In genomic region chr3:159882367-159882766, GRCh38 we compare ENCODE assay signal across 19 cellular contexts. TPM values are rescaled to one million over a fixed set of nuclear protein-coding genes. Genes with fewer than 3 reads are reported as not detected.
A peak's percentile ranks its signal among the peaks of the same experiment; 100 is the strongest.
DNase-seq lines count a peak whose midpoint lies in the region; ATAC-seq and TF ChIP-seq lines count a peak whose summit lies in the region.
"Had no signal": no experiment of that assay in that cellular context is flagged by ENCODE, and none has a peak within 500 bp of the region (broad histone marks: within the 10 kb centered on the region; RNA-seq: fewer than 3 reads in every experiment).

No MANE protein-coding gene starts in this region.

- no peak overlapping the region for H3K4me3 Mint-ChIP-seq in activated naive CD4-positive, alpha-beta T cell treated with anti-CD3 and anti-CD28 coated beads for 36 hours
- H3K4me3 Mint-ChIP-seq: activated CD4-positive, alpha-beta T cell treated with anti-CD3 and anti-CD28 coated beads for 36 hours; activated naive CD8-positive, alpha-beta T cell treated with anti-CD3 and anti-CD28 coated beads, Interleukin-2, amount 50 U/mL, for 24 hours; activated T-cell treated with anti-CD3 and anti-CD28 coated beads, Interleukin-2, amount 50 U/mL, for 24 hours; CD4-positive, alpha-beta memory T cell; T-helper 2 cell treated with Interferon-gamma antibody and Interleukin-4, amounts not matched to agents 5 μg/mL and 100 μg/mL, for 36 hours had no signal

- no peaks in the 10 kb centered on the region for H4K20me1 ChIP-seq in hepatocyte (ENCODE audit: insufficient read depth, poor library complexity, severe bottlenecking)

- H3K36me3 Mint-ChIP-seq in activated naive CD4-positive, alpha-beta T cell treated with anti-CD3 and anti-CD28 coated beads for 36 hours (ENCODE audit: low read depth), result no peaks in the 10 kb centered on the region
- H3K36me3 Mint-ChIP-seq: CD4-positive, alpha-beta memory T cell had no signal

- intact Hi-C loops in activated naive CD4-positive, alpha-beta T cell treated with anti-CD3 and anti-CD28 coated beads for 36 hours (cut with micrococcal nuclease), result loop anchor here (10.0 kb wide), 1 partner anchor 282 kb away; no protein-coding TSS in a partner anchor

- no peak overlapping the region for H2AFZ ChIP-seq in hepatocyte

- no peaks in the 10 kb centered on the region for H3K27me3 ChIP-seq in BE2C
- no peaks in the 10 kb centered on the region for H3K27me3 ChIP-seq in hepatocyte
- H3K27me3 ChIP-seq: Peyer's patch, vagina had no signal

- H3K4me3 ChIP-seq in BE2C (ENCODE audit: low read depth, low read length) (peak overlapping the region; percentile 5), hepatocyte (no peak overlapping the region)
- H3K4me3 ChIP-seq: A549, Peyer's patch, vagina had no signal

- no peaks in the 10 kb centered on the region for H3K4me1 Mint-ChIP-seq in activated naive CD4-positive, alpha-beta T cell treated with anti-CD3 and anti-CD28 coated beads for 36 hours (ENCODE audit: low read depth)
- H3K4me1 Mint-ChIP-seq: activated CD4-positive, alpha-beta T cell treated with anti-CD3 and anti-CD28 coated beads for 36 hours; activated naive CD8-positive, alpha-beta T cell treated with anti-CD3 and anti-CD28 coated beads, Interleukin-2, amount 50 U/mL, for 24 hours; CD4-positive, alpha-beta memory T cell had no signal

- H3K27me3 Mint-ChIP-seq in activated naive CD4-positive, alpha-beta T cell treated with anti-CD3 and anti-CD28 coated beads for 36 hours (ENCODE audit: low read depth), result peaks cover 2% of the 10 kb centered on the region
- H3K27me3 Mint-ChIP-seq: activated naive CD8-positive, alpha-beta T cell treated with anti-CD3 and anti-CD28 coated beads, Interleukin-2, amount 50 U/mL, for 24 hours had no signal

- H3K27ac ChIP-seq in caudate nucleus (ENCODE audit: low read depth, low read length) (peak overlapping the region; percentile 84), hepatocyte (peak overlapping the region; percentile 3)
- H3K27ac ChIP-seq: vagina had no signal

- H3K4me1 ChIP-seq in BE2C (peaks cover 76% of the 10 kb centered on the region), hepatocyte (ENCODE audit: insufficient read depth) (peaks cover 5% of the 10 kb centered on the region)
- H3K4me1 ChIP-seq: Peyer's patch had no signal

- no peak for ATAC-seq in HG03457 (IDR thresholded peaks at IDR 0.05; ENCODE audit: unreplicated experiment)
- ATAC-seq: activated CD4-positive, alpha-beta T cell treated with anti-CD3 and anti-CD28 coated beads for 36 hours; activated naive CD8-positive, alpha-beta T cell treated with anti-CD3 and anti-CD28 coated beads, Interleukin-2, amount 50 U/mL, for 24 hours had no signal

- no peak overlapping the region for H3K27ac Mint-ChIP-seq in activated naive CD4-positive, alpha-beta T cell treated with anti-CD3 and anti-CD28 coated beads for 36 hours
- H3K27ac Mint-ChIP-seq: activated CD4-positive, alpha-beta T cell treated with anti-CD3 and anti-CD28 coated beads for 36 hours; activated naive CD8-positive, alpha-beta T cell treated with anti-CD3 and anti-CD28 coated beads, Interleukin-2, amount 50 U/mL, for 24 hours; activated T-cell treated with anti-CD3 and anti-CD28 coated beads, Interleukin-2, amount 50 U/mL, for 24 hours; CD4-positive, alpha-beta memory T cell; T-helper 2 cell treated with Interferon-gamma antibody and Interleukin-4, amounts not matched to agents 5 μg/mL and 100 μg/mL, for 36 hours had no signal

- WGBS in hepatocyte (ENCODE audit: low lambda C conversion rate, missing lambda C conversion rate), result 95% methylated on average over 3 of the region's 3 CpGs

- no peaks in the 10 kb centered on the region for H3K79me2 ChIP-seq in hepatocyte

- H3K9me3 ChIP-seq in BE2C (no peaks in the 10 kb centered on the region), hepatocyte (ENCODE audit: low read depth) (no peaks in the 10 kb centered on the region)
- H3K9me3 ChIP-seq: A549, Peyer's patch, vagina had no signal

- DNase-seq in BE2C (no peak), caudate nucleus (lab: John Stamatoyannopoulos, UW) (peak in 6 of 61 donors; percentile 25 to 45 (median 30)), hepatocyte (ENCODE audit: low spot score) (no peak), putamen (ENCODE audit: low spot score) (peak; percentile 70), NCI-H2171 treated with DMSO at 0.1 percent for 48 hours (lab: John Stamatoyannopoulos, UW) (no peak), NOMO-1 treated with dmso at 0.1 percent for 144 hours (lab: John Stamatoyannopoulos, UW; ENCODE audit: unreplicated experiment) (no peak)
- DNase-seq in activated naive CD4-positive, alpha-beta T cell treated with anti-CD3 and anti-CD28 coated beads for 36 hours, result no peak
- DNase-seq: activated CD4-positive, alpha-beta T cell treated with anti-CD3 and anti-CD28 coated beads for 36 hours; activated naive CD8-positive, alpha-beta T cell treated with anti-CD3 and anti-CD28 coated beads, Interleukin-2, amount 50 U/mL, for 24 hours; activated T-cell treated with anti-CD3 and anti-CD28 coated beads, Interleukin-2, amount 50 U/mL, for 24 hours; CD4-positive, alpha-beta memory T cell; NCI-H1930; Peyer's patch; stimulated activated CD4-positive, alpha-beta T cell treated with anti-CD3 and anti-CD28 coated beads, Interleukin-2, amount 100 ng/mL, for 24 hours had no signal

- H3K36me3 ChIP-seq in BE2C, result peaks cover 34% of the 10 kb centered on the region
- H3K36me3 ChIP-seq in hepatocyte (replicated peaks; ENCODE audit: insufficient read depth, low read depth), result no peaks in the 10 kb centered on the region
- H3K36me3 ChIP-seq: Peyer's patch, vagina had no signal

- no peak overlapping the region for H3K4me2 ChIP-seq in hepatocyte
- H3K4me2 ChIP-seq: A549 had no signal

- TF ChIP-seq CTCF in BE2C (IDR thresholded peaks at IDR 0.05; ENCODE audit: low read depth, low read length) (no peak), hepatocyte (IDR thresholded peaks at IDR 0.05; ENCODE audit: poor library complexity) (no peak)

- no peaks in the 10 kb centered on the region for H3K9me2 ChIP-seq in hepatocyte (replicated peaks; ENCODE audit: insufficient read depth)

- no peaks in the 10 kb centered on the region for H3K9me3 Mint-ChIP-seq in activated naive CD4-positive, alpha-beta T cell treated with anti-CD3 and anti-CD28 coated beads for 36 hours
- H3K9me3 Mint-ChIP-seq: activated naive CD8-positive, alpha-beta T cell treated with anti-CD3 and anti-CD28 coated beads, Interleukin-2, amount 50 U/mL, for 24 hours; activated T-cell treated with anti-CD3 and anti-CD28 coated beads, Interleukin-2, amount 50 U/mL, for 24 hours; CD4-positive, alpha-beta memory T cell; T-helper 2 cell treated with Interferon-gamma antibody and Interleukin-4, amounts not matched to agents 5 μg/mL and 100 μg/mL, for 36 hours had no signal

- CTCF ChIA-PET in activated naive CD4-positive, alpha-beta T cell treated with anti-CD3 and anti-CD28 coated beads for 36 hours (lab: Charles Lee), result interaction anchor here (5.4 kb wide), 1 partner anchor 124 kb away, joined by 87 read pairs; no protein-coding TSS in a partner anchor

RNA-seq across cellular contexts. Expression of gene SCHIP1, which starts 42.7 kb away (rescaled TPM):
- polyA plus RNA-seq in BE2C (2012; ENCODE audit: insufficient read depth, insufficient read length, low read depth), result 317 TPM
- total RNA-seq in hepatocyte, result 3.8 and 12.6 TPM in 2 replicates
- 4.3 and 5.2 TPM in 2 replicates for polyA plus RNA-seq in hepatocyte
- not detected for total RNA-seq in activated naive CD4-positive, alpha-beta T cell treated with anti-CD3 and anti-CD28 coated beads for 36 hours
- total RNA-seq: activated CD4-positive, alpha-beta T cell treated with anti-CD3 and anti-CD28 coated beads for 36 hours; CD4-positive, alpha-beta memory T cell; HT-29 had no signal
- polyA plus RNA-seq: CD4-positive, alpha-beta memory T cell had no signal
